ENCODE assay signal across 8 cellular contexts in genomic region chr22:29820941-29821789, GRCh38. TPM values are rescaled to one million over a fixed set of nuclear protein-coding genes. Genes with fewer than 3 reads are reported as not detected.
DNase-seq lines count a peak whose midpoint lies in the region; ATAC-seq, FAIRE-seq and TF ChIP-seq lines count a peak whose summit lies in the region.

No MANE protein-coding gene starts in this region.

- no peaks in the 10 kb centered on the region for H3K9me2 ChIP-seq in Karpas-422 (replicated peaks; ENCODE audit: insufficient read depth, low read length)

- H3K4me1 Mint-ChIP-seq in natural killer cell = peaks cover 8 to 10% of the 10 kb centered on the region in 2 donors
- no peaks in the 10 kb centered on the region for H3K4me1 Mint-ChIP-seq in CD8-positive, alpha-beta memory T cell

- H3K36me3 ChIP-seq in Karpas-422 (ENCODE audit: insufficient read depth, low read length) (peaks cover 16% of the 10 kb centered on the region; the same call in 1 of the 2 replicates), SJSA1 (peaks cover 94% of the 10 kb centered on the region)
- peaks cover 60% of the 10 kb centered on the region for H3K36me3 ChIP-seq in CD8-positive, alpha-beta memory T cell (ENCODE audit: insufficient read depth, low read length)

- intact Hi-C loops in natural killer cell (cut with micrococcal nuclease) = no loop called here

- peak overlapping the region in 1 of 2 donors; percentile 45 for H3K27ac Mint-ChIP-seq in natural killer cell
- peak overlapping the region in 2 of 8 donors; percentile 23 to 54 for H3K27ac Mint-ChIP-seq in CD8-positive, alpha-beta memory T cell

- FAIRE-seq in GM19239 (lab: Jason Lieb, UNC) = peak; percentile 42

- H3K27me3 ChIP-seq in Karpas-422 (ENCODE audit: low read length) (no peaks in the 10 kb centered on the region), SJSA1 (replicated peaks) (no peaks in the 10 kb centered on the region)
- H3K27me3 ChIP-seq in CD8-positive, alpha-beta memory T cell (ENCODE audit: insufficient read depth, low read length, poor library complexity, severe bottlenecking) = no peaks in the 10 kb centered on the region

- CTCF ChIA-PET in CD8-positive, alpha-beta memory T cell (lab: Charles Lee) = no interaction called here

- H2AFZ ChIP-seq in Karpas-422 (ENCODE audit: low read length) = no peak overlapping the region

- peaks cover 4% of the 10 kb centered on the region for H3K4me1 ChIP-seq in Karpas-422 (ENCODE audit: low read length)
- peaks cover 6% of the 10 kb centered on the region; the same call in 1 of the 2 replicates for H3K4me1 ChIP-seq in SJSA1 (replicated peaks)
- H3K4me1 ChIP-seq in CD8-positive, alpha-beta memory T cell (ENCODE audit: insufficient read depth, low read length) = no peaks in the 10 kb centered on the region

- peaks cover 11% of the 10 kb centered on the region for H3K36me3 Mint-ChIP-seq in natural killer cell
- peaks cover 8 to 82% (median 34%) of the 10 kb centered on the region in 3 donors for H3K36me3 Mint-ChIP-seq in CD8-positive, alpha-beta memory T cell

- POLR2A ChIA-PET in CD8-positive, alpha-beta memory T cell (lab: Charles Lee) = no interaction called here

- H3K4me3 ChIP-seq in Karpas-422 (ENCODE audit: low read length) (no peak overlapping the region), SJSA1 (no peak overlapping the region)
- no peak overlapping the region for H3K4me3 ChIP-seq in CD8-positive, alpha-beta memory T cell (ENCODE audit: low read length)

- no peak overlapping the region for H3K4me2 ChIP-seq in Karpas-422 (ENCODE audit: low read depth, low read length, poor library complexity, severe bottlenecking)

- H3K4me3 Mint-ChIP-seq in natural killer cell = no peak overlapping the region
- no peak overlapping the region for H3K4me3 Mint-ChIP-seq in CD8-positive, alpha-beta memory T cell

- H3K27me3 Mint-ChIP-seq in natural killer cell (ENCODE audit: low read depth in 2 of 2) = no peaks in the 10 kb centered on the region
- no peaks in the 10 kb centered on the region for H3K27me3 Mint-ChIP-seq in CD8-positive, alpha-beta memory T cell

- peak; percentile 63 for DNase-seq in Ammon's horn (ENCODE audit: low spot score)
- no peak for DNase-seq in GM19239 (ENCODE audit: insufficient read length, low spot score)
- DNase-seq in Karpas-422 = peak; percentile 65
- peak; percentile 36 to 60 for DNase-seq in SJSA1 (ENCODE audit: low read depth in 1 of 2, low spot score in 2 of 2)
- peak; percentile 57 to 89 for DNase-seq in dermis microvascular lymphatic vessel endothelial cell (ENCODE audit: low read depth in 2 of 2)
- no peak for DNase-seq in natural killer cell
- no peak for DNase-seq in T-helper 9 cell
- no peak for DNase-seq in CD8-positive, alpha-beta memory T cell

- H3K9me3 ChIP-seq in Karpas-422 (ENCODE audit: low read length) = no peaks in the 10 kb centered on the region
- no peaks in the 10 kb centered on the region for H3K9me3 ChIP-seq in SJSA1 (replicated peaks)
- H3K9me3 ChIP-seq in CD8-positive, alpha-beta memory T cell (ENCODE audit: low read length) = no peaks in the 10 kb centered on the region

- TF ChIP-seq CTCF in natural killer cell (IDR thresholded peaks at IDR 0.05) = no peak

- H4K20me1 ChIP-seq in Karpas-422 (ENCODE audit: insufficient read depth, low read depth, low read length) = no peaks in the 10 kb centered on the region

- ATAC-seq in natural killer cell = peak in 2 of 3 donors; percentile 32 to 81

- H3K9ac ChIP-seq in Karpas-422 (ENCODE audit: low read length) = no peak overlapping the region

- no peak overlapping the region for H3K27ac ChIP-seq in Karpas-422 (ENCODE audit: low read length)
- H3K27ac ChIP-seq in SJSA1 = no peak overlapping the region
- no peak overlapping the region for H3K27ac ChIP-seq in CD8-positive, alpha-beta memory T cell (ENCODE audit: low read depth, low read length)

- H3K79me2 ChIP-seq in Karpas-422 (ENCODE audit: low read length) = no peaks in the 10 kb centered on the region

- H3K9me3 Mint-ChIP-seq in natural killer cell = no peaks in the 10 kb centered on the region
- no peaks in the 10 kb centered on the region for H3K9me3 Mint-ChIP-seq in CD8-positive, alpha-beta memory T cell

RNA-seq across cellular contexts. Expression of gene ASCC2, which starts 16.9 kb away (rescaled TPM):
- total RNA-seq in Karpas-422 (2014; rRNA removed; shearing (Covaris generic); ENCODE audit: low replicate concordance) = 29.0 and 29.5 TPM in 2 replicates
- 47.0 and 51.9 TPM in 2 replicates for total RNA-seq in SJSA1 (2014; rRNA removed; shearing (Covaris generic))
- 19.1 and 28.1 TPM in 2 replicates for total RNA-seq in dermis microvascular lymphatic vessel endothelial cell
- 100 to 1,000 TPM; 102 to 130 (median 128) TPM for total RNA-seq in natural killer cell
- 10 to 100 TPM; 81.1 to 84.5 TPM for total RNA-seq in CD8-positive, alpha-beta memory T cell
- 60.0 TPM for polyA plus RNA-seq in CD8-positive, alpha-beta memory T cell

RNA-seq across cellular contexts. Expression of gene UQCR10, which starts 54.0 kb away (rescaled TPM):
- 53.9 and 74.1 TPM in 2 replicates for total RNA-seq in Karpas-422 (2014; rRNA removed; shearing (Covaris generic); ENCODE audit: low replicate concordance)
- total RNA-seq in SJSA1 (2014; rRNA removed; shearing (Covaris generic)) = 150 and 218 TPM in 2 replicates
- 66.5 and 69.7 TPM in 2 replicates for total RNA-seq in dermis microvascular lymphatic vessel endothelial cell
- 10 to 100 TPM; 33.6 to 40.8 (median 35.4) TPM for total RNA-seq in natural killer cell
- 100 to 1,000 TPM; 114 to 121 TPM for total RNA-seq in CD8-positive, alpha-beta memory T cell
- polyA plus RNA-seq in CD8-positive, alpha-beta memory T cell = 307 TPM

RNA-seq across cellular contexts. Expression of gene ZMAT5, which starts 54.4 kb away (rescaled TPM):
- total RNA-seq in Karpas-422 (2014; rRNA removed; shearing (Covaris generic); ENCODE audit: low replicate concordance) = 16.1 and 22.4 TPM in 2 replicates
- total RNA-seq in SJSA1 (2014; rRNA removed; shearing (Covaris generic)) = 36.8 and 37.0 TPM in 2 replicates
- total RNA-seq in dermis microvascular lymphatic vessel endothelial cell (13.7 and 17.1 TPM in 2 replicates), natural killer cell (10 to 100 TPM; 15.9 to 20.0 (median 16.0) TPM)
- total RNA-seq in CD8-positive, alpha-beta memory T cell = 10 to 100 TPM; 24.7 to 25.2 TPM
- polyA plus RNA-seq in CD8-positive, alpha-beta memory T cell = 46.9 TPM

Comparison
In these comparisons a context has a peak if more than half of its experiments do, and no peak if none do; other contexts are left out.
1. DNase-seq: peak in Ammon's horn (single experiment), Karpas-422 (single experiment), SJSA1 (2 of 2) and dermis microvascular lymphatic vessel endothelial cell (2 of 2); none in GM19239 (single experiment), natural killer cell (single experiment), T-helper 9 cell (single experiment) and CD8-positive, alpha-beta memory T cell (0 of 5).